ENCODE assay signal across 1 cellular context in genomic region chr12:49428652-49429549, GRCh38.
A peak's percentile ranks its signal among the peaks of the same experiment; 100 is the strongest.
TF ChIP-seq lines count a peak whose summit lies in the region.

No MANE protein-coding gene starts in this region.

TF ChIP-seq in K562, 482 proteins besides CTCF, POLR2A, EP300 and RAD21 (continued from another document):
- TF ChIP-seq TRIM25 (IDR thresholded peaks at IDR 0.05; ENCODE audit: borderline replicate concordance) (no peak), TFAP4 (CRISPR knock-in tag; IDR thresholded peaks at IDR 0.05; ENCODE audit: borderline replicate concordance) (peak; percentile 62; the same call in 1 of the 2 replicates), CEBPG (CRISPR knock-in tag; IDR thresholded peaks at IDR 0.05) (no peak), CEBPG (tag; conservative IDR thresholded peaks at IDR 0.05 in 1 of 2, IDR thresholded peaks at IDR 0.05 in 1 of 2) (peak in 1 of 2 experiments; percentile 52; a peak in 1 of 4 replicates), ATF3 (IDR thresholded peaks at IDR 0.05) (peak; percentile 70), ATF3 (CRISPR knock-in tag; conservative IDR thresholded peaks at IDR 0.05) (no peak), MEF2A (IDR thresholded peaks at IDR 0.05; ENCODE audit: control insufficient read depth, low read depth, low read length) (peak; percentile 39; the same call in 1 of the 2 replicates), HNRNPLL (IDR thresholded peaks at IDR 0.05; ENCODE audit: low read depth, low read length, poor library complexity, severe bottlenecking) (peak; percentile 22), KAT2B (IDR thresholded peaks at IDR 0.05; ENCODE audit: low read depth, low read length) (no peak), DPF2 (IDR thresholded peaks at IDR 0.05) (peak; percentile 30; the same call in 1 of the 2 replicates), FOSL1 (tag; conservative IDR thresholded peaks at IDR 0.05) (peak; percentile 78), FOXA1 (IDR thresholded peaks at IDR 0.05; ENCODE audit: borderline replicate concordance) (no peak), JUND (IDR thresholded peaks at IDR 0.05; ENCODE audit: borderline replicate concordance, low read depth, low read length) (peak; percentile 80; the same call in 1 of the 2 replicates), JUND (tag; IDR thresholded peaks at IDR 0.05; ENCODE audit: borderline replicate concordance, low read depth, low read length) (peak; percentile 74; the same call in 2 of the 3 replicates), DACH1 (IDR thresholded peaks at IDR 0.05; ENCODE audit: partially characterized antibody) (peak; percentile 18), SMARCA4 (IDR thresholded peaks at IDR 0.05) (0 out of 2 replicates have a peak, but pooled peaks have one; percentile 35), SMARCE1 (IDR thresholded peaks at IDR 0.05) (0 out of 2 replicates have a peak, but pooled peaks have one; percentile 28), CBFA2T3 (IDR thresholded peaks at IDR 0.05) (peak; percentile 41), C11orf30 (IDR thresholded peaks at IDR 0.05; ENCODE audit: low read depth) (no peak), TCF3 (CRISPR knock-in tag; IDR thresholded peaks at IDR 0.05) (peak; percentile 51; the same call in 1 of the 2 replicates)
